Comparison of ENCODE assay signal across 27 cellular contexts in the genomic region with DNA sequence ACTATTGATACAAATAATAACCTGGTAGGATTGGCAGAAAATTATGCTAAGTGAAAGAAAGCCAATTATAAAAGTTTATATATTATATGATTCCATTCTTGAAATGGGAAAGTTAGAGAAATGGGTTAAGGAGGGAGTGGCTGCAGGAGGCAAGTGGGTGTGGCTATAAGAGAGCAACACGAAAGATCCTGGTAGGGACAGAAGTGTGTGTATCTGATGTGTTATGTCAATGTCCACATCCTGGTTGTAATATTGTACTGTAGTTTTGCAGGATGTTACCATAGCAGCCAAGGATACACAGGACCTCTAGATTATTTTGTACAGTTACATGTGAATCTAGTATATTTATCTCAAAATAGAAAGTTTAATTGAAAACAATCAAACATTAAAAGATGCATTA.
"Had no signal": no experiment of that assay in that cellular context is flagged by ENCODE, and none has a peak within 500 bp of the region (broad histone marks: within the 10 kb centered on the region; RNA-seq: fewer than 3 reads in every experiment).

No MANE protein-coding gene starts in this region.

- H3K27ac ChIP-seq: brain microvascular endothelial cell, left lung, lower lobe of right lung, neutrophil, right lobe of liver, testis, uterus had no signal

- H3K9me3 ChIP-seq: left lung, lower lobe of right lung, neutrophil, right lobe of liver, testis, uterus had no signal

- H3K4me3 ChIP-seq: left lung, lower lobe of right lung, right lobe of liver, testis, uterus had no signal

- DNase-seq: activated CD4-positive, alpha-beta memory T cell treated with anti-CD3 and anti-CD28 coated beads, Interleukin-2, amount 10 ng/mL, durations not matched to agents 7 days and 5 days; activated CD4-positive, alpha-beta T cell treated with anti-CD3 and anti-CD28 coated beads, Interleukin-2, amount 10 ng/mL, durations not matched to agents 24 days and 14 days; activated CD4-positive, CD25-positive, alpha-beta regulatory T cell treated with anti-CD3 and anti-CD28 coated beads, Interleukin-2, amount 50 U/mL, for 72 hours; activated CD8-positive, alpha-beta memory T cell treated with anti-CD3 and anti-CD28 coated beads, Interleukin-2, amount 50 U/mL, for 48 hours; activated gamma-delta T cell treated with Interleukin-2 at 50 U/mL for 16 hours; activated naive CD4-positive, alpha-beta T cell treated with anti-CD3 and anti-CD28 coated beads, Interleukin-2, amount 50 U/mL, for 16 hours; activated T-cell treated with anti-CD3 and anti-CD28 coated beads, Interleukin-2, amount 50 U/mL, for 4 hours; amniotic stem cell; brain microvascular endothelial cell; endodermal cell; foreskin melanocyte; kidney glomerular epithelial cell; left lung; lower lobe of right lung; mesendoderm; nephron progenitor cell; right lobe of liver; stimulated activated CD4-positive, alpha-beta T cell treated with anti-CD3 and anti-CD28 coated beads, Interleukin-12 subunit alpha, Interleukin-12 subunit beta, amount 100 ng/mL, for 4 hours; stimulated activated CD4-positive, alpha-beta T cell treated with anti-CD3 and anti-CD28 coated beads, Interleukin-4, amount 100 ng/mL, for 1 hour; stimulated activated naive CD8-positive, alpha-beta T cell treated with anti-CD3 and anti-CD28 coated beads, Interleukin-15, Interleukin-2, amounts not matched to agents 100 U/mL and 50 U/mL, for 24 hours; testis; uterus had no signal

- FAIRE-seq: astrocyte, TTC549 had no signal

- H3K36me3 ChIP-seq: brain microvascular endothelial cell, left lung, lower lobe of right lung, neutrophil, right lobe of liver, uterus had no signal

- H3K27me3 ChIP-seq: brain microvascular endothelial cell, left lung, neutrophil, right lobe of liver, testis, uterus had no signal

- ATAC-seq: activated T-cell treated with anti-CD3 and anti-CD28 coated beads, Interleukin-2, amount 50 U/mL, for 4 hours; activated T-helper 17 cell treated with anti-CD3 and anti-CD28 coated beads, Interleukin-2, amount 50 U/mL, for 72 hours; esophagus mucosa; left lung; lower lobe of right lung; stimulated activated naive CD8-positive, alpha-beta T cell treated with anti-CD3 and anti-CD28 coated beads, Interleukin-15, Interleukin-2, amounts not matched to agents 100 U/mL and 50 U/mL, for 24 hours had no signal

- H3K4me1 ChIP-seq: left lung, lower lobe of right lung, testis, uterus had no signal
